Comparison of ENCODE assay signal across 1 cellular context in genomic region chr6:139371421-139372253, GRCh38.
TF ChIP-seq lines count a peak whose summit lies in the region.

No MANE protein-coding gene starts in this region.

TF ChIP-seq in SK-N-SH treated with all-trans-retinoic acid at 6 μM for 48 hours, 23 proteins besides CTCF, POLR2A, EP300 and RAD21 (continued from another document):
- TF ChIP-seq PATZ1 (CRISPR knock-in tag; IDR thresholded peaks at IDR 0.05; ENCODE audit: borderline replicate concordance) = no peak
- TF ChIP-seq CREB5 (CRISPR knock-in tag; IDR thresholded peaks at IDR 0.05; ENCODE audit: low read depth) = no peak
- no peak for TF ChIP-seq ZC3H10 (CRISPR knock-in tag; IDR thresholded peaks at IDR 0.05)
